Comparison of ENCODE assay signal across 24 cellular contexts in genomic region chr20:57060407-57061057, GRCh38.
A peak's percentile ranks its signal among the peaks of the same experiment; 100 is the strongest.
DNase-seq lines count a peak whose midpoint lies in the region; ATAC-seq and TF ChIP-seq lines count a peak whose summit lies in the region.
"Had no signal": no experiment of that assay in that cellular context is flagged by ENCODE, and none has a peak within 500 bp of the region (broad histone marks: within the 10 kb centered on the region; RNA-seq: fewer than 3 reads in every experiment).

No MANE protein-coding gene starts in this region.

- peaks cover 3% of the 10 kb centered on the region for H3K4me1 ChIP-seq in foreskin keratinocyte
- no peaks in the 10 kb centered on the region for H3K4me1 ChIP-seq in aorta (ENCODE audit: control insufficient read depth in 1 of 2, insufficient read depth in 2 of 2, low read length in 2 of 2)
- H3K4me1 ChIP-seq: HAP-1, spleen had no signal

- POLR2A ChIA-PET in RWPE1 (lab: Yijun Ruan, JAX; ENCODE audit: low non-redundant PET) = interaction anchor here (0.6 kb wide), 1 partner anchor 16 kb away, joined by 3 read pairs; no protein-coding TSS in a partner anchor

- TF ChIP-seq CTCF in RWPE1 (conservative IDR thresholded peaks at IDR 0.05; ENCODE audit: low read depth) (no peak), foreskin keratinocyte (conservative IDR thresholded peaks at IDR 0.05) (no peak)

- intact Hi-C loops in aorta (cut with DNase I) = no loop called here

- H3K27me3 Mint-ChIP-seq in activated CD8-positive, alpha-beta memory T cell treated with anti-CD3 and anti-CD28 coated beads, Interleukin-2, amount 10 ng/mL, durations not matched to agents 7 days and 5 days = peaks cover 23% of the 10 kb centered on the region

- no peak overlapping the region for H3K27ac Mint-ChIP-seq in activated CD8-positive, alpha-beta memory T cell treated with anti-CD3 and anti-CD28 coated beads, Interleukin-2, amount 10 ng/mL, durations not matched to agents 7 days and 5 days
- H3K27ac Mint-ChIP-seq: activated naive CD8-positive, alpha-beta T cell treated with anti-CD3 and anti-CD28 coated beads, Interleukin-2, amount 50 U/mL, for 24 hours; activated T-cell treated with anti-CD3 and anti-CD28 coated beads, Interleukin-2, amount 50 U/mL, for 24 hours; CD8-positive, alpha-beta T cell; naive thymus-derived CD4-positive, alpha-beta T cell; T-helper 17 cell had no signal

- H3K27ac ChIP-seq in RWPE1 = peak overlapping the region; percentile 69
- H3K27ac ChIP-seq in foreskin keratinocyte = peak overlapping the region; percentile 76
- H3K27ac ChIP-seq in aorta (ENCODE audit: low read depth in 1 of 2, low read length in 2 of 2) = no peak overlapping the region
- H3K27ac ChIP-seq: spleen had no signal

- no peak overlapping the region for H3K4me3 Mint-ChIP-seq in activated CD8-positive, alpha-beta memory T cell treated with anti-CD3 and anti-CD28 coated beads, Interleukin-2, amount 10 ng/mL, durations not matched to agents 7 days and 5 days
- H3K4me3 Mint-ChIP-seq: activated naive CD8-positive, alpha-beta T cell treated with anti-CD3 and anti-CD28 coated beads, Interleukin-2, amount 50 U/mL, for 24 hours; activated T-cell treated with anti-CD3 and anti-CD28 coated beads, Interleukin-2, amount 50 U/mL, for 24 hours; CD8-positive, alpha-beta T cell; naive thymus-derived CD4-positive, alpha-beta T cell; T-helper 17 cell had no signal

- no peaks in the 10 kb centered on the region for H3K36me3 Mint-ChIP-seq in activated CD8-positive, alpha-beta memory T cell treated with anti-CD3 and anti-CD28 coated beads, Interleukin-2, amount 10 ng/mL, durations not matched to agents 7 days and 5 days
- H3K36me3 Mint-ChIP-seq: CD8-positive, alpha-beta T cell; naive thymus-derived CD4-positive, alpha-beta T cell had no signal

- peaks cover 14% of the 10 kb centered on the region for H3K4me1 Mint-ChIP-seq in activated CD8-positive, alpha-beta memory T cell treated with anti-CD3 and anti-CD28 coated beads, Interleukin-2, amount 10 ng/mL, durations not matched to agents 7 days and 5 days
- H3K4me1 Mint-ChIP-seq: activated naive CD8-positive, alpha-beta T cell treated with anti-CD3 and anti-CD28 coated beads, Interleukin-2, amount 50 U/mL, for 24 hours had no signal

- H3K27me3 ChIP-seq in foreskin keratinocyte = peaks cover 8% of the 10 kb centered on the region
- no peaks in the 10 kb centered on the region for H3K27me3 ChIP-seq in aorta (ENCODE audit: control insufficient read depth in 1 of 2, insufficient read depth in 2 of 2, low read length in 1 of 2)

- no peak overlapping the region for H3K4me3 ChIP-seq in aorta (ENCODE audit: low read length in 2 of 2)
- H3K4me3 ChIP-seq: HAP-1, spleen had no signal

- DNase-seq in activated CD8-positive, alpha-beta memory T cell treated with anti-CD3 and anti-CD28 coated beads, Interleukin-2, amount 10 ng/mL, durations not matched to agents 7 days and 5 days = no peak
- no peak for DNase-seq in activated CD8-positive, alpha-beta memory T cell treated with anti-CD3 and anti-CD28 coated beads, Interleukin-2, amount 50 U/mL, for 4 hours
- DNase-seq in RWPE1 (ENCODE audit: low spot score) (peak; percentile 94), foreskin keratinocyte (peak; percentile 75 to 86), aorta (no peak), NCI-H1694 treated with DMSO at 0.1 percent for 48 hours (lab: John Stamatoyannopoulos, UW) (no peak), hippocampal formation (lab: John Stamatoyannopoulos, UW) (no peak), NCI-H187 treated with DMSO at 0.1 percent for 48 hours (lab: John Stamatoyannopoulos, UW) (no peak)
- DNase-seq: activated CD4-positive, alpha-beta T cell treated with anti-CD3 and anti-CD28 coated beads for 48 hours; activated CD8-positive, alpha-beta memory T cell treated with anti-CD3 and anti-CD28 coated beads for 24 hours; activated T-cell treated with anti-CD3 and anti-CD28 coated beads, Interleukin-2, amount 50 U/mL, for 24 hours; AML-193; CD8-positive, alpha-beta T cell; DMS 273 treated with DMSO at 0.1 percent for 48 hours; left ventricle myocardium superior; naive thymus-derived CD4-positive, alpha-beta T cell; NCI-H1092 treated with DMSO at 0.1 percent for 48 hours; NCI-H2227 treated with DMSO at 0.1 percent for 48 hours; NCI-H526 treated with DMSO at 0.1 percent for 48 hours; spleen; T-helper 17 cell had no signal

- peak; percentile 30 for ATAC-seq in activated CD8-positive, alpha-beta memory T cell treated with anti-CD3 and anti-CD28 coated beads, Interleukin-2, amount 10 ng/mL, durations not matched to agents 7 days and 5 days
- peak; percentile 81 for ATAC-seq in foreskin keratinocyte
- ATAC-seq in aorta (ENCODE audit: low FRiP score) = peak; percentile 19
- ATAC-seq: activated naive CD8-positive, alpha-beta T cell treated with anti-CD3 and anti-CD28 coated beads, Interleukin-2, amount 50 U/mL, for 24 hours; CD8-positive, alpha-beta T cell; left ventricle myocardium superior; naive thymus-derived CD4-positive, alpha-beta T cell; T-helper 17 cell had no signal

- no peaks in the 10 kb centered on the region for H3K9me3 Mint-ChIP-seq in activated CD8-positive, alpha-beta memory T cell treated with anti-CD3 and anti-CD28 coated beads, Interleukin-2, amount 10 ng/mL, durations not matched to agents 7 days and 5 days (ENCODE audit: low read depth)
- H3K9me3 Mint-ChIP-seq: activated naive CD8-positive, alpha-beta T cell treated with anti-CD3 and anti-CD28 coated beads, Interleukin-2, amount 50 U/mL, for 24 hours; activated T-cell treated with anti-CD3 and anti-CD28 coated beads, Interleukin-2, amount 50 U/mL, for 24 hours; CD8-positive, alpha-beta T cell had no signal

- WGBS in aorta, 2 donors = 55 to 57% methylated on average over 8 of the region's 8 CpGs

- no peaks in the 10 kb centered on the region for H3K9me3 ChIP-seq in aorta (ENCODE audit: control insufficient read depth, low read length)
- H3K9me3 ChIP-seq: HAP-1, SK-N-SH, spleen had no signal

- CTCF ChIA-PET in activated CD8-positive, alpha-beta memory T cell treated with anti-CD3 and anti-CD28 coated beads, Interleukin-2, amount 10 ng/mL, durations not matched to agents 7 days and 5 days (lab: Charles Lee) = no interaction called here
- CTCF ChIA-PET in RWPE1 (lab: Yijun Ruan, JAX) = interaction anchor here (0.6 to 1.6 kb wide), 14 partner anchors 9 to 510 kb away, joined by 3 to 16 read pairs (median 4); no protein-coding TSS in a partner anchor

- no peaks in the 10 kb centered on the region for H3K36me3 ChIP-seq in aorta (ENCODE audit: control insufficient read depth in 1 of 2, insufficient read depth in 2 of 2, low read length in 1 of 2)
- H3K36me3 ChIP-seq: HAP-1, spleen had no signal

Comparison
In these comparisons a context has a peak if more than half of its experiments do, and no peak if none do; other contexts are left out.
1. ATAC-seq: peak in every context shown above with its lines; median percentile 81 in foreskin keratinocyte; 30 in activated CD8-positive, alpha-beta memory T cell treated with anti-CD3 and anti-CD28 coated beads, Interleukin-2, amount 10 ng/mL, durations not matched to agents 7 days and 5 days; 19 in aorta.
2. DNase-seq: peak in RWPE1 (single experiment) and foreskin keratinocyte (2 of 2); none in activated CD8-positive, alpha-beta memory T cell treated with anti-CD3 and anti-CD28 coated beads, Interleukin-2, amount 10 ng/mL, durations not matched to agents 7 days and 5 days (single experiment), activated CD8-positive, alpha-beta memory T cell treated with anti-CD3 and anti-CD28 coated beads, Interleukin-2, amount 50 U/mL, for 4 hours (single experiment), aorta (0 of 2), NCI-H1694 treated with DMSO at 0.1 percent for 48 hours (single experiment), hippocampal formation (0 of 2) and NCI-H187 treated with DMSO at 0.1 percent for 48 hours (single experiment).
3. H3K27ac ChIP-seq: peak in RWPE1 (single experiment) and foreskin keratinocyte (single experiment); none in aorta (0 of 2).